In genomic region chr7:79934727-79935126, GRCh38 we compare ENCODE assay signal across 21 cellular contexts.
DNase-seq lines count a peak whose midpoint lies in the region; ATAC-seq, FAIRE-seq and TF ChIP-seq lines count a peak whose summit lies in the region.
"Had no signal": no experiment of that assay in that cellular context is flagged by ENCODE, and none has a peak within 500 bp of the region (broad histone marks: within the 10 kb centered on the region; RNA-seq: fewer than 3 reads in every experiment).

No MANE protein-coding gene starts in this region.

- intact Hi-C loops in HCT116 (cut with micrococcal nuclease) (no loop called here), kidney (cut with DNase I) (no loop called here), posterior vena cava (cut with DNase I) (no loop called here)

- H3K4me2 ChIP-seq in GM23338 (no peak overlapping the region), HCT116 (ENCODE audit: low read length) (no peak overlapping the region)
- H3K4me2 ChIP-seq: BLaER1 treated with 17β-estradiol and CSF1 and Interleukin-3, amounts not matched to agents 10 nM and 100 nM had no signal

- no peak for TF ChIP-seq RAD21 in HCT116 (IDR thresholded peaks at IDR 0.05; ENCODE audit: low read depth)

- CTCF ChIA-PET in HCT116 (lab: Charles Lee), result no interaction called here

- H3K9ac ChIP-seq in HCT116 (ENCODE audit: low read length) (no peak overlapping the region), kidney (ENCODE audit: low read length in 2 of 2) (no peak overlapping the region)
- H3K9ac ChIP-seq: BLaER1 treated with 17β-estradiol and CSF1 and Interleukin-3, amounts not matched to agents 10 nM and 100 nM had no signal

- H4K20me1 ChIP-seq in GM23338 (replicated peaks; ENCODE audit: insufficient read depth), result no peaks in the 10 kb centered on the region
- no peaks in the 10 kb centered on the region; the same call in 1 of the 2 replicates for H4K20me1 ChIP-seq in HCT116 (ENCODE audit: insufficient read depth)
- H4K20me1 ChIP-seq: BLaER1 treated with 17β-estradiol and CSF1 and Interleukin-3, amounts not matched to agents 10 nM and 100 nM had no signal

- DNase-seq in GM23338 (ENCODE audit: low spot score), result no peak
- no peak for DNase-seq in HCT116 (ENCODE audit: low read depth, low spot score)
- peak; percentile 53 for DNase-seq in kidney
- DNase-seq in posterior vena cava (ENCODE audit: low spot score), result peak; percentile 72
- DNase-seq in NCI-H524 (lab: John Stamatoyannopoulos, UW), result no peak
- no peak for DNase-seq in dermis blood vessel endothelial cell
- DNase-seq: 8988T; ACHN; Caco-2; Calu3; CD4-positive, alpha-beta T cell; CD8-positive, alpha-beta T cell; DMS79 treated with DMSO at 0.1 percent for 48 hours; GF-D8 had no signal

- POLR2A ChIA-PET in HCT116 (lab: Charles Lee), result no interaction called here

- no peaks in the 10 kb centered on the region for H3F3A ChIP-seq in GM23338 (replicated peaks; ENCODE audit: low read depth)

- H3K79me2 ChIP-seq in GM23338 (replicated peaks; ENCODE audit: insufficient read depth), result no peaks in the 10 kb centered on the region
- no peaks in the 10 kb centered on the region for H3K79me2 ChIP-seq in HCT116 (ENCODE audit: insufficient read depth, low read length)

- no peak overlapping the region for H3K27ac ChIP-seq in GM23338 (ENCODE audit: low read depth)
- no peak overlapping the region for H3K27ac ChIP-seq in HCT116 (ENCODE audit: low read depth, low read length)
- H3K27ac ChIP-seq in kidney (ENCODE audit: low read depth in 2 of 2, low read length in 2 of 2), result no peak overlapping the region
- H3K27ac ChIP-seq: BLaER1 treated with 17β-estradiol and CSF1 and Interleukin-3, amounts not matched to agents 10 nM and 100 nM; C4-2B had no signal

- no TSS peak for BruUV-seq in HCT116 (replicated peaks; lab: Mats Ljungman, UMichigan)

- no peak for TF ChIP-seq POLR2A in HCT116 (IDR thresholded peaks at IDR 0.05; ENCODE audit: borderline replicate concordance, extremely low read depth, insufficient read depth, insufficient read length)

- H2AFZ ChIP-seq in GM23338 (peak overlapping the region; percentile 32; the same call in 1 of the 2 replicates), HCT116 (ENCODE audit: low read depth, low read length, poor library complexity, severe bottlenecking) (no peak overlapping the region)

- RAD21 ChIA-PET in HCT116 (lab: Charles Lee; ENCODE audit: low non-redundant PET in 1 of 2, low total read pairs in 2 of 2, uncharacterized antibody in 2 of 2, unreplicated experiment in 2 of 2), result no interaction called here

- H3K9me3 ChIP-seq in HCT116 (ENCODE audit: control insufficient read depth in 1 of 2, insufficient read depth in 1 of 2, low read depth in 1 of 2, low read length in 2 of 2) (no peaks in the 10 kb centered on the region), kidney (ENCODE audit: control insufficient read depth in 1 of 2, low read length in 2 of 2) (no peaks in the 10 kb centered on the region)
- H3K9me3 ChIP-seq: BLaER1 treated with 17β-estradiol and CSF1 and Interleukin-3, amounts not matched to agents 10 nM and 100 nM; Caco-2 had no signal

- no peaks in the 10 kb centered on the region for H3K4me1 Mint-ChIP-seq in GM23338
- H3K4me1 Mint-ChIP-seq: B cell had no signal

- H3K36me3 Mint-ChIP-seq in GM23338 (ENCODE audit: low read depth), result no peaks in the 10 kb centered on the region
- H3K36me3 Mint-ChIP-seq: CD8-positive, alpha-beta T cell had no signal

- no peak overlapping the region for H3K4me3 ChIP-seq in GM23338
- no peak overlapping the region for H3K4me3 ChIP-seq in HCT116 (replicated peaks in 1 of 2; ENCODE audit: low read depth in 1 of 2, low read length in 2 of 2)
- no peak overlapping the region for H3K4me3 ChIP-seq in kidney (ENCODE audit: low read length in 2 of 2)
- H3K4me3 ChIP-seq: BLaER1 treated with 17β-estradiol and CSF1 and Interleukin-3, amounts not matched to agents 10 nM and 100 nM had no signal

- H3K27me3 Mint-ChIP-seq in GM23338 (ENCODE audit: insufficient read depth, low read depth, poor library complexity), result no peaks in the 10 kb centered on the region
- H3K27me3 Mint-ChIP-seq: B cell; CD4-positive, alpha-beta T cell had no signal

- TF ChIP-seq CTCF in GM23338 (conservative IDR thresholded peaks at IDR 0.05; ENCODE audit: low read depth in 2 of 2), result no peak
- TF ChIP-seq CTCF in HCT116 (IDR thresholded peaks at IDR 0.05 in 2 of 3, conservative IDR thresholded peaks at IDR 0.05 in 1 of 3; ENCODE audit: borderline replicate concordance in 1 of 3, insufficient read depth in 1 of 3, low read depth in 2 of 3, low read length in 2 of 3), result no peak
- TF ChIP-seq CTCF in kidney (IDR thresholded peaks at IDR 0.05; ENCODE audit: borderline replicate concordance, extremely low read depth, insufficient read depth), result no peak

- no peaks in the 10 kb centered on the region for H3K27me3 ChIP-seq in GM23338 (ENCODE audit: insufficient read depth)
- H3K27me3 ChIP-seq in HCT116 (ENCODE audit: insufficient read depth, low read length), result no peaks in the 10 kb centered on the region
- H3K27me3 ChIP-seq: BLaER1 treated with 17β-estradiol and CSF1 and Interleukin-3, amounts not matched to agents 10 nM and 100 nM had no signal

- H3K9me2 ChIP-seq in GM23338 (ENCODE audit: insufficient read depth) (no peaks in the 10 kb centered on the region; the same call in 1 of the 2 replicates), HCT116 (ENCODE audit: insufficient read depth) (0 out of 2 replicates have a peak, but pooled peaks cover 6% of the 10 kb centered on the region)

- no peak overlapping the region for H3K27ac Mint-ChIP-seq in GM23338
- H3K27ac Mint-ChIP-seq: B cell; CD4-positive, alpha-beta T cell; CD8-positive, alpha-beta T cell had no signal

- H3K4me1 ChIP-seq in GM23338 (ENCODE audit: insufficient read depth) (no peaks in the 10 kb centered on the region), HCT116 (ENCODE audit: control insufficient read depth in 1 of 2, insufficient read depth in 2 of 2, low read length in 2 of 2) (no peaks in the 10 kb centered on the region), kidney (ENCODE audit: control insufficient read depth in 1 of 2, insufficient read depth in 1 of 2, low read depth in 1 of 2, low read length in 2 of 2) (no peaks in the 10 kb centered on the region)
- H3K4me1 ChIP-seq: BLaER1 treated with 17β-estradiol and CSF1 and Interleukin-3, amounts not matched to agents 10 nM and 100 nM; Caco-2 had no signal

- FAIRE-seq in kidney (lab: Jason Lieb, UNC), result no peak
- FAIRE-seq: D721Med, GM12891, GM19239 had no signal

- H3K4me3 Mint-ChIP-seq in GM23338, result no peak overlapping the region
- H3K4me3 Mint-ChIP-seq: B cell; CD4-positive, alpha-beta T cell; CD8-positive, alpha-beta T cell had no signal

- H3K36me3 ChIP-seq in GM23338 (ENCODE audit: insufficient read depth), result no peaks in the 10 kb centered on the region
- no peaks in the 10 kb centered on the region for H3K36me3 ChIP-seq in HCT116 (ENCODE audit: control insufficient read depth in 1 of 2, insufficient read depth in 2 of 2, low read length in 2 of 2)
- H3K36me3 ChIP-seq in kidney (ENCODE audit: control insufficient read depth in 1 of 2, insufficient read depth in 2 of 2, low read length in 2 of 2), result no peaks in the 10 kb centered on the region
- H3K36me3 ChIP-seq: BLaER1 treated with 17β-estradiol and CSF1 and Interleukin-3, amounts not matched to agents 10 nM and 100 nM had no signal

- H3K9me3 Mint-ChIP-seq in GM23338, result no peaks in the 10 kb centered on the region
- H3K9me3 Mint-ChIP-seq: CD8-positive, alpha-beta T cell had no signal

- ATAC-seq in GM23338 (no peak), HCT116 (no peak), GM21367 (IDR thresholded peaks at IDR 0.05; ENCODE audit: unreplicated experiment) (no peak)
- ATAC-seq: CD8-positive, alpha-beta T cell had no signal

TF ChIP-seq in GM23338, 12 proteins besides CTCF, POLR2A, EP300 and RAD21:
- TF ChIP-seq JUNB (IDR thresholded peaks at IDR 0.05; ENCODE audit: unreplicated experiment) (no peak), ZNF331 (CRISPR knock-in tag; IDR thresholded peaks at IDR 0.05; ENCODE audit: low read depth) (no peak)

TF ChIP-seq in HCT116, 20 proteins besides CTCF, POLR2A, EP300 and RAD21:
- no peak for TF ChIP-seq FOSL1 (IDR thresholded peaks at IDR 0.05; ENCODE audit: low read depth)
- peak; percentile 21 for TF ChIP-seq TCF7L2 (IDR thresholded peaks at IDR 0.05; ENCODE audit: borderline replicate concordance, extremely low read depth, insufficient read depth, insufficient read length)

Comparison
In these comparisons a context has a peak if more than half of its experiments do, and no peak if none do; other contexts are left out.
1. DNase-seq: peak in kidney (single experiment) and posterior vena cava (single experiment); none in GM23338 (single experiment), HCT116 (single experiment), NCI-H524 (0 of 2) and dermis blood vessel endothelial cell (single experiment).